9 cellular contexts compared by ENCODE assay signal in genomic region chr5:173288632-173289031, GRCh38. TPM values are rescaled to one million over a fixed set of nuclear protein-coding genes. Genes with fewer than 3 reads are reported as not detected.
"Had no signal": no experiment of that assay in that cellular context is flagged by ENCODE, and none has a peak within 500 bp of the region (broad histone marks: within the 10 kb centered on the region; RNA-seq: fewer than 3 reads in every experiment).

No MANE protein-coding gene starts in this region.

- FAIRE-seq: H54, HTR-8/SVneo had no signal

- H2AFZ ChIP-seq: GM23248 had no signal

- H3K9ac ChIP-seq: GM23248 had no signal

- H3K4me3 ChIP-seq: GM23248 had no signal

- H3K27ac ChIP-seq: GM23248 had no signal

- DNase-seq: GM23248, GOT3, H9, HCEC 1CT, KG1 had no signal

RNA-seq across cellular contexts. Expression of gene STC2, which starts 39.6 kb away (rescaled TPM):
- total RNA-seq: HT-29 had no signal
- polyA plus RNA-seq: IgD-negative memory B cell had no signal

RNA-seq across cellular contexts. Expression of gene NKX2-5, which starts 53.6 kb away (rescaled TPM):
- total RNA-seq: GM23248, HT-29 had no signal
- polyA plus RNA-seq: GM23248, IgD-negative memory B cell had no signal
